ENCODE assay signal across 7 cellular contexts in genomic region chr12:101876861-101877815, GRCh38. TPM values are rescaled to one million over a fixed set of nuclear protein-coding genes. Genes with fewer than 3 reads are reported as not detected.
A peak's percentile ranks its signal among the peaks of the same experiment; 100 is the strongest.
DNase-seq lines count a peak whose midpoint lies in the region; ATAC-seq, FAIRE-seq and TF ChIP-seq lines count a peak whose summit lies in the region.

TSS of gene DRAM1 (plus strand) at chr12:101877580. CDS start at chr12:101877790, 210 bp downstream.

- H3K4me3 ChIP-seq in WI38 (ENCODE audit: low read depth, low read length), result peak within 1 kb of the TSS; percentile 95
- H3K4me3 ChIP-seq in mammary epithelial cell (replicated peaks in 1 of 3; ENCODE audit: insufficient read depth in 1 of 3, low read depth in 2 of 3, low read length in 3 of 3), result peak within 1 kb of the TSS; percentile 69 to 97 (median 74)
- peak within 1 kb of the TSS; percentile 69 to 94 for H3K4me3 ChIP-seq in small intestine (ENCODE audit: low read depth in 1 of 2, low read length in 2 of 2)

- peaks cover 25% of the 10 kb centered on the region for H3K79me2 ChIP-seq in mammary epithelial cell (ENCODE audit: insufficient read depth, low read length)

- H3K27me3 ChIP-seq in mammary epithelial cell (ENCODE audit: insufficient read depth, low read length) (no peaks in the 10 kb centered on the region), small intestine (ENCODE audit: control insufficient read depth in 2 of 2, insufficient read depth in 2 of 2, low read length in 2 of 2) (no peaks in the 10 kb centered on the region)

- H3K9me3 ChIP-seq in mammary epithelial cell (replicated peaks; ENCODE audit: insufficient read depth, low read length) (no peaks in the 10 kb centered on the region), small intestine (ENCODE audit: control insufficient read depth, low read depth) (no peaks in the 10 kb centered on the region)

- H3K27ac ChIP-seq in mammary epithelial cell (ENCODE audit: insufficient read depth, low read depth, low read length) (peak within 1 kb of the TSS; percentile 89), small intestine (ENCODE audit: low read depth in 1 of 2, low read length in 1 of 2) (peak within 1 kb of the TSS; percentile 92 to 97)

- H3K4me2 ChIP-seq in mammary epithelial cell (ENCODE audit: insufficient read depth, low read depth, low read length), result peak within 1 kb of the TSS; percentile 93

- H4K20me1 ChIP-seq in mammary epithelial cell (ENCODE audit: insufficient read depth, low read length), result no peaks in the 10 kb centered on the region

- ATAC-seq in HG02571 (IDR thresholded peaks at IDR 0.05; ENCODE audit: unreplicated experiment), result peak; percentile 77

- TF ChIP-seq CTCF in WI38 (IDR thresholded peaks at IDR 0.05; ENCODE audit: low read depth, low read length) (no peak), mammary epithelial cell (conservative IDR thresholded peaks at IDR 0.05 in 1 of 2, IDR thresholded peaks at IDR 0.05 in 1 of 2; ENCODE audit: extremely low read depth in 1 of 2, insufficient read depth in 1 of 2, low read depth in 1 of 2, low read length in 2 of 2) (peak in 1 of 2 donors; percentile 13)

- WGBS in mammary epithelial cell (ENCODE audit: low coverage, missing lambda C conversion rate), result 3% methylated on average over 7 of the region's 105 CpGs
- 1% methylated on average over 88 to 105 of the region's 105 CpGs for WGBS in small intestine, 3 donors

- CTCF ChIA-PET in mammary epithelial cell (lab: Charles Lee; ENCODE audit: low non-redundant PET), result interaction anchor here (0.9 kb wide), 1 partner anchor 18 kb away, joined by 3 read pairs; no protein-coding TSS in a partner anchor

- in situ Hi-C loops in mammary epithelial cell (cut with MboI; ENCODE audit: low sequenced_read_pairs in 2 of 2), result no loop called here

- H2AFZ ChIP-seq in mammary epithelial cell (ENCODE audit: low read depth, low read length), result peak within 1 kb of the TSS; percentile 100

- BruUV-seq in mammary epithelial cell (replicated peaks; lab: Mats Ljungman, UMichigan), result no TSS peak

- intact Hi-C loops in mammary epithelial cell (cut with micrococcal nuclease), result loop anchor here (1.0 to 5.0 kb wide), 3 partner anchors 14 to 40 kb away; no protein-coding TSS in a partner anchor

- H3K36me3 ChIP-seq in mammary epithelial cell (ENCODE audit: insufficient read depth, low read length) (no peaks in the 10 kb centered on the region), small intestine (ENCODE audit: control insufficient read depth in 2 of 2, insufficient read depth in 2 of 2, low read length in 2 of 2) (no peaks in the 10 kb centered on the region)

- dilution Hi-C loops in mammary epithelial cell (cut with HindIII; ENCODE audit: low sequenced_read_pairs), result no loop called here

- FAIRE-seq in GM12892 (lab: Jason Lieb, UNC), result peak; percentile 75
- no peak for FAIRE-seq in small intestine (lab: Jason Lieb, UNC)

- H3K4me1 ChIP-seq in mammary epithelial cell (ENCODE audit: insufficient read depth, low read length) (peaks cover 4% of the 10 kb centered on the region), small intestine (ENCODE audit: control insufficient read depth in 2 of 2, insufficient read depth in 1 of 2, low read depth in 1 of 2, low read length in 1 of 2) (no peaks in the 10 kb centered on the region)

- DNase-seq in GM12892 (ENCODE audit: insufficient read length), result peak; percentile 66
- DNase-seq in NCI-H1105 (lab: John Stamatoyannopoulos, UW), result peak; percentile 54
- DNase-seq in mammary epithelial cell, result peak; percentile 93
- peak; percentile 88 for DNase-seq in iPS-NIHi11 (ENCODE audit: low spot score)
- peak; percentile 89 for DNase-seq in small intestine

- H3K9ac ChIP-seq in mammary epithelial cell (ENCODE audit: insufficient read depth, low read length), result peak within 1 kb of the TSS; percentile 88

- TF ChIP-seq POLR2A in GM12892 (IDR thresholded peaks at IDR 0.05; ENCODE audit: low read depth, low read length), result peak; percentile 89

RNA-seq across cellular contexts. Expression of gene DRAM1, which starts in this region (rescaled TPM):
- 31.5 TPM for polyA plus RNA-seq in GM12892 (2012; ENCODE audit: missing spikeins)
- 10 to 100 TPM; 24.1 to 35.2 TPM for total RNA-seq in mammary epithelial cell
- polyA plus RNA-seq in mammary epithelial cell (11.2 TPM), small intestine (1 to 10 TPM in 2 of 3 donors, under 1 TPM in 1; 0.89 to 9.9 (median 4.1) TPM)
- 10.1 TPM for polyA minus RNA-seq in mammary epithelial cell

Comparison
In these comparisons a context has a peak if more than half of its experiments do, and no peak if none do; other contexts are left out.
1. Peak in every context shown above with its lines: DNase-seq, ATAC-seq, H3K4me3 ChIP-seq and H3K27ac ChIP-seq.